In genomic region chr15:40238481-40238926, GRCh38 we compare ENCODE assay signal across 10 cellular contexts. TPM values are rescaled to one million over a fixed set of nuclear protein-coding genes. Genes with fewer than 3 reads are reported as not detected.
A peak's percentile ranks its signal among the peaks of the same experiment; 100 is the strongest.
DNase-seq lines count a peak whose midpoint lies in the region; ATAC-seq and TF ChIP-seq lines count a peak whose summit lies in the region.
"Had no signal": no experiment of that assay in that cellular context is flagged by ENCODE, and none has a peak within 500 bp of the region (broad histone marks: within the 10 kb centered on the region; RNA-seq: fewer than 3 reads in every experiment).

No MANE protein-coding gene starts in this region.

- ATAC-seq in GM23338 (peak; percentile 32), GM21367 (IDR thresholded peaks at IDR 0.05; ENCODE audit: unreplicated experiment) (no peak), HG03135 (IDR thresholded peaks at IDR 0.05; ENCODE audit: unreplicated experiment) (no peak)

- no peaks in the 10 kb centered on the region for H3K9me2 ChIP-seq in GM23338 (ENCODE audit: insufficient read depth)

- no peaks in the 10 kb centered on the region for H3K9me3 ChIP-seq in Peyer's patch
- no peaks in the 10 kb centered on the region for H3K9me3 ChIP-seq in fibroblast of lung (ENCODE audit: control insufficient read depth, insufficient read depth, low read depth, low read length)
- H3K9me3 ChIP-seq: neutrophil had no signal

- H3K4me3 ChIP-seq in GM23338 (peak overlapping the region; percentile 51), Peyer's patch (peak overlapping the region in 1 of 4 donors; percentile 39), fibroblast of lung (replicated peaks in 1 of 4; ENCODE audit: control extremely low read depth in 1 of 4, insufficient read depth in 1 of 4, low read depth in 3 of 4, low read length in 4 of 4) (peak overlapping the region; percentile 30 to 44 (median 38)), rectal smooth muscle tissue (ENCODE audit: low read length) (peak overlapping the region; percentile 35)

- H3K4me1 ChIP-seq in GM23338 (ENCODE audit: insufficient read depth) (peaks cover 14% of the 10 kb centered on the region), Peyer's patch (peaks cover 0 to 9% (median 4%) of the 10 kb centered on the region in 4 donors), fibroblast of lung (ENCODE audit: control insufficient read depth, extremely low read depth, insufficient read depth, low read length) (peaks cover 4% of the 10 kb centered on the region), rectal smooth muscle tissue (ENCODE audit: control insufficient read depth, insufficient read depth, low read length) (no peaks in the 10 kb centered on the region)

- peaks cover 17% of the 10 kb centered on the region; the same call in 1 of the 2 replicates for H3F3A ChIP-seq in GM23338 (replicated peaks; ENCODE audit: low read depth)

- H4K20me1 ChIP-seq in GM23338 (replicated peaks; ENCODE audit: insufficient read depth): no peaks in the 10 kb centered on the region
- H4K20me1 ChIP-seq in fibroblast of lung (ENCODE audit: control insufficient read depth, extremely low read depth, insufficient read depth, low read length): no peaks in the 10 kb centered on the region

- peak overlapping the region; percentile 48 for H3K4me3 Mint-ChIP-seq in GM23338

- H3K36me3 ChIP-seq in GM23338 (ENCODE audit: insufficient read depth): no peaks in the 10 kb centered on the region
- no peaks in the 10 kb centered on the region for H3K36me3 ChIP-seq in Peyer's patch
- H3K36me3 ChIP-seq in fibroblast of lung (ENCODE audit: control insufficient read depth, insufficient read depth, low read length): no peaks in the 10 kb centered on the region
- H3K36me3 ChIP-seq in rectal smooth muscle tissue (ENCODE audit: control insufficient read depth, insufficient read depth, low read length): no peaks in the 10 kb centered on the region
- H3K36me3 ChIP-seq: neutrophil had no signal

- H2AFZ ChIP-seq in GM23338 (peak overlapping the region; percentile 87), fibroblast of lung (ENCODE audit: low read length) (no peak overlapping the region)

- H3K27me3 Mint-ChIP-seq in GM23338 (ENCODE audit: insufficient read depth, low read depth, poor library complexity): peaks cover 20% of the 10 kb centered on the region

- TF ChIP-seq CTCF in GM23338 (conservative IDR thresholded peaks at IDR 0.05; ENCODE audit: low read depth in 2 of 2): no peak
- TF ChIP-seq CTCF in Peyer's patch (IDR thresholded peaks at IDR 0.05): no peak
- TF ChIP-seq CTCF in fibroblast of lung (conservative IDR thresholded peaks at IDR 0.05 in 1 of 2, IDR thresholded peaks at IDR 0.05 in 1 of 2; ENCODE audit: low read depth in 1 of 2, low read length in 2 of 2): no peak

- no peak overlapping the region for H3K27ac Mint-ChIP-seq in GM23338

- no peaks in the 10 kb centered on the region; the same call in 2 of the 3 replicates for H3K36me3 Mint-ChIP-seq in GM23338 (ENCODE audit: low read depth)

- DNase-seq in GM23338 (ENCODE audit: low spot score) (peak; percentile 41), Peyer's patch (peak in 2 of 3 donors; percentile 15 to 29), fibroblast of lung (ENCODE audit: low read depth in 2 of 2) (no peak), posterior vena cava (ENCODE audit: low spot score) (no peak), H4 (ENCODE audit: low spot score) (no peak)

- H3K79me2 ChIP-seq in GM23338 (replicated peaks; ENCODE audit: insufficient read depth) (no peaks in the 10 kb centered on the region), fibroblast of lung (ENCODE audit: control insufficient read depth, insufficient read depth, low read length) (no peaks in the 10 kb centered on the region)

- H3K27ac ChIP-seq in GM23338 (ENCODE audit: low read depth): no peak overlapping the region
- no peak overlapping the region for H3K27ac ChIP-seq in Peyer's patch
- no peak overlapping the region for H3K27ac ChIP-seq in fibroblast of lung (ENCODE audit: insufficient read depth, low read length)
- no peak overlapping the region for H3K27ac ChIP-seq in rectal smooth muscle tissue (ENCODE audit: low read depth, low read length)
- H3K27ac ChIP-seq: neutrophil had no signal

- H3K9ac ChIP-seq in fibroblast of lung (ENCODE audit: insufficient read depth, low read length) (no peak overlapping the region), rectal smooth muscle tissue (ENCODE audit: low read length) (no peak overlapping the region)

- no peaks in the 10 kb centered on the region for H3K9me3 Mint-ChIP-seq in GM23338

- TF ChIP-seq POLR2A in Peyer's patch (IDR thresholded peaks at IDR 0.05): no peak

- peaks cover 8% of the 10 kb centered on the region; the same call in 1 of the 2 replicates for H3K27me3 ChIP-seq in GM23338 (ENCODE audit: insufficient read depth)
- H3K27me3 ChIP-seq in Peyer's patch: no peaks in the 10 kb centered on the region
- peaks cover 4% of the 10 kb centered on the region for H3K27me3 ChIP-seq in fibroblast of lung (ENCODE audit: control insufficient read depth, insufficient read depth, low read length)
- no peaks in the 10 kb centered on the region for H3K27me3 ChIP-seq in rectal smooth muscle tissue (ENCODE audit: control insufficient read depth, insufficient read depth, low read length)

- peaks cover 25% of the 10 kb centered on the region for H3K4me1 Mint-ChIP-seq in GM23338

- peak overlapping the region; percentile 78 for H3K4me2 ChIP-seq in GM23338
- H3K4me2 ChIP-seq in fibroblast of lung (ENCODE audit: extremely low read depth, insufficient read depth, low read length): peak overlapping the region; percentile 85

- intact Hi-C loops in posterior vena cava (cut with DNase I): no loop called here

TF ChIP-seq in GM23338, 12 proteins besides CTCF, POLR2A, EP300 and RAD21 (continues in another document):
- no peak for TF ChIP-seq EZH2phosphoT487 (IDR thresholded peaks at IDR 0.05; ENCODE audit: unreplicated experiment)
- no peak for TF ChIP-seq JUNB (IDR thresholded peaks at IDR 0.05; ENCODE audit: unreplicated experiment)

RNA-seq across cellular contexts. Expression of gene PAK6, which starts 0.4 kb away (rescaled TPM):
- total RNA-seq in GM23338 (2014; rRNA removed; shearing (Covaris generic)): 6.6 and 20.0 TPM in 2 replicates
- 2.4 and 2.9 TPM in 2 replicates for polyA plus RNA-seq in GM23338 (2016; fragmentation: Nextera tagmentation; extraction: Ambion mirVana)
- total RNA-seq in Peyer's patch: 1 to 10 TPM in 2 of 4 donors, not detected in 2; 3.3 to 4.7 TPM
- total RNA-seq in fibroblast of lung: under 0.01 TPM in 1 of 2 replicates, not detected in the other
- polyA plus RNA-seq in fibroblast of lung: 0.03 and 0.05 TPM in 2 replicates
- 0.19 TPM in 1 of 2 replicates, not detected in the other for polyA plus RNA-seq in fibroblast of lung (2012)
- polyA minus RNA-seq in fibroblast of lung (ENCODE audit: low replicate concordance): not detected in 2 replicates
- under 1 TPM; 0.37 to 0.38 TPM for total RNA-seq in posterior vena cava
- 2.4 TPM in 1 of 2 replicates, not detected in the other for total RNA-seq in H4 (2014; rRNA removed; shearing (Covaris generic))
- total RNA-seq: SK-MEL-5 had no signal

RNA-seq across cellular contexts. Expression of gene ANKRD63, which starts 44.4 kb away (rescaled TPM):
- total RNA-seq in GM23338 (2014; rRNA removed; shearing (Covaris generic)): 0.59 and 0.74 TPM in 2 replicates
- polyA plus RNA-seq in GM23338 (2016; fragmentation: Nextera tagmentation; extraction: Ambion mirVana) (not detected in 2 replicates), fibroblast of lung (not detected in 2 replicates)
- total RNA-seq in Peyer's patch (not detected), fibroblast of lung (not detected in 2 replicates), posterior vena cava (not detected)
- polyA plus RNA-seq in fibroblast of lung (2012): not detected in 2 replicates
- not detected in 2 replicates for polyA minus RNA-seq in fibroblast of lung (ENCODE audit: low replicate concordance)
- 0.37 TPM in 1 of 2 replicates, not detected in the other for total RNA-seq in H4 (2014; rRNA removed; shearing (Covaris generic))

Comparison
In these comparisons a context has a peak if more than half of its experiments do, and no peak if none do; other contexts are left out.
1. DNase-seq: peak in GM23338 (single experiment) and Peyer's patch (2 of 3); none in fibroblast of lung (0 of 2), posterior vena cava (single experiment) and H4 (single experiment).